1 cellular context compared by ENCODE assay signal in genomic region chr16:86634290-86634689, GRCh38.
TF ChIP-seq lines count a peak whose summit lies in the region.

No MANE protein-coding gene starts in this region.

TF ChIP-seq in GM12878, 131 proteins besides CTCF, POLR2A, EP300 and RAD21 (continued from another document):
- TF ChIP-seq, protein P1, sequence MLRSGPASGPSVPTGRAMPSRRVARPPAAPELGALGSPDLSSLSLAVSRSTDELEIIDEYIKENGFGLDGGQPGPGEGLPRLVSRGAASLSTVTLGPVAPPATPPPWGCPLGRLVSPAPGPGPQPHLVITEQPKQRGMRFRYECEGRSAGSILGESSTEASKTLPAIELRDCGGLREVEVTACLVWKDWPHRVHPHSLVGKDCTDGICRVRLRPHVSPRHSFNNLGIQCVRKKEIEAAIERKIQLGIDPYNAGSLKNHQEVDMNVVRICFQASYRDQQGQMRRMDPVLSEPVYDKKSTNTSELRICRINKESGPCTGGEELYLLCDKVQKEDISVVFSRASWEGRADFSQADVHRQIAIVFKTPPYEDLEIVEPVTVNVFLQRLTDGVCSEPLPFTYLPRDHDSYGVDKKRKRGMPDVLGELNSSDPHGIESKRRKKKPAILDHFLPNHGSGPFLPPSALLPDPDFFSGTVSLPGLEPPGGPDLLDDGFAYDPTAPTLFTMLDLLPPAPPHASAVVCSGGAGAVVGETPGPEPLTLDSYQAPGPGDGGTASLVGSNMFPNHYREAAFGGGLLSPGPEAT (IDR thresholded peaks at IDR 0.05; ENCODE audit: low read depth), result no peak
- TF ChIP-seq YY1 (IDR thresholded peaks at IDR 0.05; ENCODE audit: low read depth, low read length) (no peak), MEF2A (IDR thresholded peaks at IDR 0.05; ENCODE audit: insufficient read depth, low read depth, low read length) (no peak), ATF2 (IDR thresholded peaks at IDR 0.05; ENCODE audit: low read length) (no peak)
